ENCODE assay signal across 11 cellular contexts in genomic region chr3:108208831-108209230, GRCh38. TPM values are rescaled to one million over a fixed set of nuclear protein-coding genes. Genes with fewer than 3 reads are reported as not detected.
DNase-seq lines count a peak whose midpoint lies in the region; ATAC-seq and TF ChIP-seq lines count a peak whose summit lies in the region.
"Had no signal": no experiment of that assay in that cellular context is flagged by ENCODE, and none has a peak within 500 bp of the region (broad histone marks: within the 10 kb centered on the region; RNA-seq: fewer than 3 reads in every experiment).

No MANE protein-coding gene starts in this region.

- H3K27ac Mint-ChIP-seq in stimulated activated naive CD8-positive, alpha-beta T cell treated with anti-CD3 and anti-CD28 coated beads, Interleukin-15, amount 100 ng/mL, for 72 hours: no peak overlapping the region
- H3K27ac Mint-ChIP-seq in HFFc6: no peak overlapping the region
- H3K27ac Mint-ChIP-seq: T-helper 2 cell treated with Interferon-gamma antibody and Interleukin-4, amounts not matched to agents 5 μg/mL and 100 μg/mL, for 36 hours had no signal

- H3K4me1 Mint-ChIP-seq in stimulated activated naive CD8-positive, alpha-beta T cell treated with anti-CD3 and anti-CD28 coated beads, Interleukin-15, amount 100 ng/mL, for 72 hours: peaks cover 15% of the 10 kb centered on the region
- H3K4me1 Mint-ChIP-seq in HFFc6 (ENCODE audit: low read depth): peaks cover 19% of the 10 kb centered on the region

- no peaks in the 10 kb centered on the region for H3K27me3 Mint-ChIP-seq in stimulated activated naive CD8-positive, alpha-beta T cell treated with anti-CD3 and anti-CD28 coated beads, Interleukin-15, amount 100 ng/mL, for 72 hours
- H3K27me3 Mint-ChIP-seq in HFFc6 (ENCODE audit: insufficient read depth): no peaks in the 10 kb centered on the region; the same call in 1 of the 2 replicates

- TF ChIP-seq CTCF in HFFc6 (IDR thresholded peaks at IDR 0.05): no peak

- H3K9me3 Mint-ChIP-seq in stimulated activated naive CD8-positive, alpha-beta T cell treated with anti-CD3 and anti-CD28 coated beads, Interleukin-15, amount 100 ng/mL, for 72 hours: no peaks in the 10 kb centered on the region
- no peaks in the 10 kb centered on the region for H3K9me3 Mint-ChIP-seq in HFFc6
- H3K9me3 Mint-ChIP-seq: T-helper 2 cell treated with Interferon-gamma antibody and Interleukin-4, amounts not matched to agents 5 μg/mL and 100 μg/mL, for 36 hours had no signal

- no peak overlapping the region for H3K4me3 Mint-ChIP-seq in stimulated activated naive CD8-positive, alpha-beta T cell treated with anti-CD3 and anti-CD28 coated beads, Interleukin-15, amount 100 ng/mL, for 72 hours
- H3K4me3 Mint-ChIP-seq in HFFc6: no peak overlapping the region
- H3K4me3 Mint-ChIP-seq: T-helper 2 cell treated with Interferon-gamma antibody and Interleukin-4, amounts not matched to agents 5 μg/mL and 100 μg/mL, for 36 hours had no signal

- H3K36me3 Mint-ChIP-seq in HFFc6 (ENCODE audit: low read depth): peaks cover 33% of the 10 kb centered on the region

- peak; percentile 74 for ATAC-seq in stimulated activated naive CD8-positive, alpha-beta T cell treated with anti-CD3 and anti-CD28 coated beads, Interleukin-15, amount 100 ng/mL, for 72 hours
- no peak for ATAC-seq in stimulated activated naive CD8-positive, alpha-beta T cell treated with anti-CD3 and anti-CD28 coated beads, Interleukin-15, Interleukin-2, amounts not matched to agents 100 U/mL and 50 U/mL, for 24 hours
- peak; percentile 89 for ATAC-seq in HG02642 (IDR thresholded peaks at IDR 0.05; ENCODE audit: poor library complexity, unreplicated experiment)
- ATAC-seq in HG03442 (IDR thresholded peaks at IDR 0.05; ENCODE audit: unreplicated experiment): peak; percentile 94

- DNase-seq in stimulated activated naive CD8-positive, alpha-beta T cell treated with anti-CD3 and anti-CD28 coated beads, Interleukin-15, amount 100 ng/mL, for 72 hours: no peak
- DNase-seq in stimulated activated naive CD8-positive, alpha-beta T cell treated with anti-CD3 and anti-CD28 coated beads, Interleukin-15, Interleukin-2, amounts not matched to agents 100 U/mL and 50 U/mL, for 24 hours: no peak
- no peak for DNase-seq in effector CD8-positive, alpha-beta T cell (lab: John Stamatoyannopoulos, UW)
- no peak for DNase-seq in HFFc6
- no peak for DNase-seq in NCI-H2029 (lab: John Stamatoyannopoulos, UW)
- no peak for DNase-seq in HuH-7 (ENCODE audit: low spot score)
- DNase-seq: GDM1; NK-92 treated with Interleukin-12 subunit alpha and Interleukin-12 subunit beta, amount 100 ng/mL, for 24 hours had no signal

RNA-seq across cellular contexts. Expression of gene IFT57, which starts 13.4 kb away (rescaled TPM):
- 10 to 100 TPM; 53.6 to 65.3 (median 58.7) TPM for total RNA-seq in HFFc6 (2021; fragmentation: NEBNext Ultra II Directional; extraction: Animal tissue kit (Norgen Biotek cat#: 25700))
